ENCODE assay signal across 8 cellular contexts in genomic region chr6:123316733-123317323, GRCh38.
A peak's percentile ranks its signal among the peaks of the same experiment; 100 is the strongest.
DNase-seq lines count a peak whose midpoint lies in the region; ATAC-seq and TF ChIP-seq lines count a peak whose summit lies in the region.

No MANE protein-coding gene starts in this region.

- H4K20me1 ChIP-seq in PC-3 (ENCODE audit: low read length), result no peaks in the 10 kb centered on the region

- no peak for DNase-seq in natural killer cell
- no peak for DNase-seq in natural killer cell treated with Interleukin-12 subunit alpha and Interleukin-12 subunit beta and Interleukin-15 and Interleukin-18, amount 100 ng/mL, for 72 hours (ENCODE audit: low spot score)
- peak; percentile 47 for DNase-seq in PC-3
- peak; percentile 45 for DNase-seq in fibroblast of the aortic adventitia (ENCODE audit: low read depth)
- DNase-seq in A172 (ENCODE audit: low spot score), result no peak
- DNase-seq in GM19240 (ENCODE audit: insufficient read length, low spot score), result no peak
- no peak for DNase-seq in D341Med (ENCODE audit: low spot score)
- DNase-seq in OCI-M2 (lab: John Stamatoyannopoulos, UW; ENCODE audit: unreplicated experiment), result no peak

- H3K27me3 Mint-ChIP-seq in natural killer cell (ENCODE audit: low read depth in 2 of 2), result no peaks in the 10 kb centered on the region
- no peaks in the 10 kb centered on the region for H3K27me3 Mint-ChIP-seq in natural killer cell treated with Interleukin-12 subunit alpha and Interleukin-12 subunit beta and Interleukin-15 and Interleukin-18, amount 100 ng/mL, for 72 hours

- peak; percentile 53 for TF ChIP-seq CTCF in natural killer cell (IDR thresholded peaks at IDR 0.05)
- no peak; the same call in 1 of the 2 replicates for TF ChIP-seq CTCF in PC-3 (conservative IDR thresholded peaks at IDR 0.05; ENCODE audit: low read depth, low read length)
- TF ChIP-seq CTCF in fibroblast of the aortic adventitia (IDR thresholded peaks at IDR 0.05; ENCODE audit: insufficient read depth, low read length), result peak; percentile 32

- intact Hi-C loops in natural killer cell (cut with micrococcal nuclease), result loop anchor here (5.0 kb wide), 2 partner anchors 585 to 825 kb away; no protein-coding TSS in a partner anchor
- intact Hi-C loops in PC-3 (cut with micrococcal nuclease), result loop anchor here (1.0 kb wide), 1 partner anchor 370 kb away; no protein-coding TSS in a partner anchor

- no peaks in the 10 kb centered on the region for H3K4me1 ChIP-seq in PC-3 (ENCODE audit: insufficient read depth, low read length)

- POLR2A ChIA-PET in PC-3 (lab: Charles Lee; ENCODE audit: unreplicated experiment), result no interaction called here

- no peaks in the 10 kb centered on the region for H3K79me2 ChIP-seq in PC-3 (ENCODE audit: low read length)

- BruUV-seq in PC-3 (replicated peaks; lab: Mats Ljungman, UMichigan), result no TSS peak

- CTCF ChIA-PET in PC-3 (lab: Charles Lee), result no interaction called here

- no peaks in the 10 kb centered on the region for H3K36me3 Mint-ChIP-seq in natural killer cell
- no peaks in the 10 kb centered on the region for H3K36me3 Mint-ChIP-seq in natural killer cell treated with Interleukin-12 subunit alpha and Interleukin-12 subunit beta and Interleukin-15 and Interleukin-18, amount 100 ng/mL, for 72 hours

- no peak for ATAC-seq in natural killer cell
- no peak for ATAC-seq in natural killer cell treated with Interleukin-12 subunit alpha and Interleukin-12 subunit beta and Interleukin-15 and Interleukin-18, amount 100 ng/mL, for 72 hours
- no peak for ATAC-seq in PC-3

- H3F3A ChIP-seq in PC-3 (ENCODE audit: low read length, unreplicated experiment), result no peaks in the 10 kb centered on the region

- H3K27ac ChIP-seq in PC-3 (ENCODE audit: low read length), result no peak overlapping the region

- no peak overlapping the region for H3K27ac Mint-ChIP-seq in natural killer cell
- H3K27ac Mint-ChIP-seq in natural killer cell treated with Interleukin-12 subunit alpha and Interleukin-12 subunit beta and Interleukin-15 and Interleukin-18, amount 100 ng/mL, for 72 hours, result no peak overlapping the region

- H3K4me3 Mint-ChIP-seq in natural killer cell, result no peak overlapping the region
- no peak overlapping the region for H3K4me3 Mint-ChIP-seq in natural killer cell treated with Interleukin-12 subunit alpha and Interleukin-12 subunit beta and Interleukin-15 and Interleukin-18, amount 100 ng/mL, for 72 hours

- no peaks in the 10 kb centered on the region for H3K36me3 ChIP-seq in PC-3 (ENCODE audit: low read depth, low read length)

- no peaks in the 10 kb centered on the region for H3K9me3 ChIP-seq in PC-3 (ENCODE audit: low read length)

- no peak overlapping the region for H3K4me3 ChIP-seq in PC-3 (ENCODE audit: low read length)
- H3K4me3 ChIP-seq in fibroblast of the aortic adventitia (ENCODE audit: low read depth, low read length), result no peak overlapping the region

- H3K9me2 ChIP-seq in PC-3 (replicated peaks; ENCODE audit: low read length), result no peaks in the 10 kb centered on the region

- no peaks in the 10 kb centered on the region for H3K4me1 Mint-ChIP-seq in natural killer cell
- H3K4me1 Mint-ChIP-seq in natural killer cell treated with Interleukin-12 subunit alpha and Interleukin-12 subunit beta and Interleukin-15 and Interleukin-18, amount 100 ng/mL, for 72 hours (ENCODE audit: low read depth in 2 of 2), result no peaks in the 10 kb centered on the region

- no peak overlapping the region for H3K4me2 ChIP-seq in PC-3 (ENCODE audit: low read length)

- no peak overlapping the region for H3K9ac ChIP-seq in PC-3 (ENCODE audit: low read length)

- H3K27me3 ChIP-seq in PC-3 (ENCODE audit: low read length), result peaks cover 7% of the 10 kb centered on the region; the same call in 1 of the 2 replicates

- H2AFZ ChIP-seq in PC-3 (ENCODE audit: low read length), result no peak overlapping the region

- H3K9me3 Mint-ChIP-seq in natural killer cell, result no peaks in the 10 kb centered on the region
- no peaks in the 10 kb centered on the region for H3K9me3 Mint-ChIP-seq in natural killer cell treated with Interleukin-12 subunit alpha and Interleukin-12 subunit beta and Interleukin-15 and Interleukin-18, amount 100 ng/mL, for 72 hours

Comparison
In these comparisons a context has a peak if more than half of its experiments do, and no peak if none do; other contexts are left out.
1. DNase-seq: peak in PC-3 (single experiment) and fibroblast of the aortic adventitia (single experiment); none in natural killer cell (single experiment), natural killer cell treated with Interleukin-12 subunit alpha and Interleukin-12 subunit beta and Interleukin-15 and Interleukin-18, amount 100 ng/mL, for 72 hours (single experiment), A172 (single experiment), GM19240 (single experiment), D341Med (single experiment) and OCI-M2 (single experiment).